In the genomic region with DNA sequence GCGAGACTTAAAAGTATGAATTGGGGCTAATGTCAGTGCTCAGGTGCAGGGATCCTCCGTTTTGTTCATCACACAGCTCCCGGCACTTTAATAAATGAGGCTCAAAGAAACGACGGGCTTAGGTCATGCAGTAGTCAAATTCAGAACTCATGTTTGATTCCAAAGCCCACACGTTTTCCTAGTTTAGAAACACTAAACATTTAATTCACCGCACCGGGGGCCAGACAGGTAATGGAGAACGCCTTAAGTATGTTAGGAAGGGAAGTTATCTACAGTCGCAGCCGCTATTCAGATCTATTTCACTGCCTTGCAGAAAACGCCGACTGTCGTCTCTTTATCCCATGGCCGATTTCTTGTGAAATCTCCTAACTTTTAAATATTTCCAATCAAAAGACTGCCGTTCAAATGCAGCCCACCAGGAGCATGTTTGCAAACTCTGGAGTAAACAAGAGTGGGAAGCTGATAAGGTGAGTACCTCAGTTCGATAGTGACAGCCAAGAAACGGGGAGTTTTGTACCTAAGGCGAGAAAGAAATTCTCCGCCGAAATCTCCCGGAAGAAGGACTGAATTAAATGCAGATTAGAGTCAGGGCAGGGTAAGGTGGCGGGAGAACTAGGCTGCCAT, we compare ENCODE assay signal across 1 cellular context.
TF ChIP-seq lines count a peak whose summit lies in the region.

No MANE protein-coding gene starts in this region.

TF ChIP-seq in endothelial cell of umbilical vein, 7 proteins besides CTCF, POLR2A, EP300 and RAD21:
- no peak for TF ChIP-seq MYC (IDR thresholded peaks at IDR 0.05; ENCODE audit: low read depth, low read length)
- TF ChIP-seq, protein P1, sequence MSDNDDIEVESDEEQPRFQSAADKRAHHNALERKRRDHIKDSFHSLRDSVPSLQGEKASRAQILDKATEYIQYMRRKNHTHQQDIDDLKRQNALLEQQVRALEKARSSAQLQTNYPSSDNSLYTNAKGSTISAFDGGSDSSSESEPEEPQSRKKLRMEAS (IDR thresholded peaks at IDR 0.05; ENCODE audit: insufficient read depth, insufficient read length): no peak
- TF ChIP-seq FOS (IDR thresholded peaks at IDR 0.05; ENCODE audit: borderline replicate concordance, insufficient read depth, low read length): no peak
- no peak for TF ChIP-seq EZH2 (IDR thresholded peaks at IDR 0.05; ENCODE audit: borderline replicate concordance, low read depth, low read length, severe bottlenecking)
- no peak for TF ChIP-seq JUN (IDR thresholded peaks at IDR 0.05; ENCODE audit: borderline replicate concordance, insufficient read depth, insufficient read length, low read depth)
- TF ChIP-seq POLR2AphosphoS5 (IDR thresholded peaks at IDR 0.05; ENCODE audit: insufficient read depth, low read depth, low read length): no peak
- no peak for TF ChIP-seq GATA2 (IDR thresholded peaks at IDR 0.05; ENCODE audit: insufficient read depth, insufficient read length, low read depth, low read length)
